30 cellular contexts compared by ENCODE assay signal in genomic region chr5:15515229-15515628, GRCh38. TPM values are rescaled to one million over a fixed set of nuclear protein-coding genes. Genes with fewer than 3 reads are reported as not detected.
DNase-seq lines count a peak whose midpoint lies in the region; ATAC-seq and TF ChIP-seq lines count a peak whose summit lies in the region.
"Had no signal": no experiment of that assay in that cellular context is flagged by ENCODE, and none has a peak within 500 bp of the region (broad histone marks: within the 10 kb centered on the region; RNA-seq: fewer than 3 reads in every experiment).

No MANE protein-coding gene starts in this region.

- no peaks in the 10 kb centered on the region for H3K4me1 ChIP-seq in hepatocyte (ENCODE audit: insufficient read depth)
- H3K4me1 ChIP-seq: Caco-2, colonic mucosa, pancreas, spleen, transverse colon had no signal

- H3K27ac ChIP-seq in hepatocyte, result no peak overlapping the region
- H3K27ac ChIP-seq: C4-2B, colonic mucosa, lower lobe of right lung, pancreas, spleen, transverse colon had no signal

- H3K9me3 ChIP-seq in hepatocyte (ENCODE audit: low read depth), result no peaks in the 10 kb centered on the region
- H3K9me3 ChIP-seq: Caco-2, colonic mucosa, lower lobe of right lung, mucosa of descending colon, pancreas, transverse colon had no signal

- H3K9me2 ChIP-seq in hepatocyte (replicated peaks; ENCODE audit: insufficient read depth), result no peaks in the 10 kb centered on the region

- no peaks in the 10 kb centered on the region for H3K27me3 ChIP-seq in hepatocyte
- H3K27me3 ChIP-seq: colonic mucosa, pancreas, spleen, transverse colon had no signal

- TF ChIP-seq CTCF in AG09319 (IDR thresholded peaks at IDR 0.05; ENCODE audit: low read depth, low read length) (peak; percentile 33), choroid plexus epithelial cell (conservative IDR thresholded peaks at IDR 0.05; ENCODE audit: low read depth, low read length) (peak; percentile 44), hepatocyte (IDR thresholded peaks at IDR 0.05; ENCODE audit: poor library complexity) (peak; percentile 18)

- no peak overlapping the region for H3K4me2 ChIP-seq in hepatocyte

- ATAC-seq in HG02885 (IDR thresholded peaks at IDR 0.05; ENCODE audit: poor library complexity, unreplicated experiment), result no peak
- ATAC-seq: GM12878, HCT116, K562, lower lobe of right lung, mucosa of descending colon, pancreas had no signal

- no peak overlapping the region for H2AFZ ChIP-seq in hepatocyte

- no peaks in the 10 kb centered on the region for H3K36me3 ChIP-seq in hepatocyte (replicated peaks; ENCODE audit: insufficient read depth, low read depth)
- H3K36me3 ChIP-seq: colonic mucosa, lower lobe of right lung, pancreas, spleen, transverse colon had no signal

- 82% methylated on average over 1 of the region's 1 CpG for WGBS in hepatocyte (ENCODE audit: low lambda C conversion rate, missing lambda C conversion rate)

- peaks cover 5% of the 10 kb centered on the region for H4K20me1 ChIP-seq in hepatocyte (ENCODE audit: insufficient read depth, poor library complexity, severe bottlenecking)

- H3K79me2 ChIP-seq in hepatocyte, result peaks cover 51% of the 10 kb centered on the region

- no peak for DNase-seq in AG09319 (ENCODE audit: extremely low read depth, low read depth)
- DNase-seq in EH (ENCODE audit: low read depth), result peak; percentile 15
- peak; percentile 56 for DNase-seq in choroid plexus epithelial cell (ENCODE audit: low read depth)
- DNase-seq in hepatocyte (ENCODE audit: low spot score), result no peak
- no peak for DNase-seq in GM19238 (ENCODE audit: insufficient read length, low spot score)
- DNase-seq in NCI-H1930 (lab: John Stamatoyannopoulos, UW), result no peak
- DNase-seq: activated B cell treated with CpG ODN at 0.5 μM for 24 hours; activated CD4-positive, alpha-beta T cell treated with anti-CD3 and anti-CD28 coated beads, Interleukin-2, amount 50 U/mL, for 4 hours; activated naive CD4-positive, alpha-beta T cell treated with anti-CD3 and anti-CD28 coated beads, Interleukin-2, amount 10 ng/mL, durations not matched to agents 7 days and 5 days; amniotic stem cell; Caco-2; colonic mucosa; DND-41; lower lobe of right lung; mucosa of descending colon; NCI-H1105; NCI-H2081 treated with DMSO at 0.1 percent for 48 hours; pancreas; SHP77; spleen; SW 1271; T1000; transverse colon had no signal

- H3K4me3 ChIP-seq in choroid plexus epithelial cell (ENCODE audit: low read depth, low read length) (no peak overlapping the region), hepatocyte (no peak overlapping the region)
- H3K4me3 ChIP-seq: colonic mucosa, GM12878, K562, lower lobe of right lung, mucosa of descending colon, pancreas, spleen, transverse colon had no signal

RNA-seq across cellular contexts. Expression of gene FBXL7, which starts 15.2 kb away (rescaled TPM):
- 10.3 and 12.1 TPM in 2 replicates for total RNA-seq in hepatocyte
- 8.4 and 10.6 TPM in 2 replicates for polyA plus RNA-seq in hepatocyte
- total RNA-seq: activated B cell treated with CpG ODN at 0.5 μM for 24 hours; activated T-helper 1 cell treated with anti-CD3 and anti-CD28 coated beads, Interleukin-12 subunit alpha, Interleukin-12 subunit beta, Interleukin-2, Interleukin-4 antibody, amounts not matched to agents 30 ng/mL and 10 ng/mL and 1 ng/mL, durations not matched to agents 14 hours and 24 hours and 36 hours; Caco-2; MCF 10A had no signal

Comparison
In these comparisons a context has a peak if more than half of its experiments do, and no peak if none do; other contexts are left out.
1. DNase-seq: peak in EH (single experiment) and choroid plexus epithelial cell (single experiment); none in AG09319 (single experiment), hepatocyte (single experiment), GM19238 (single experiment) and NCI-H1930 (0 of 2).
2. Peak in every context shown above with its lines, with median percentiles within 50 percentile points of each other: CTCF ChIP-seq.